In the genomic region with DNA sequence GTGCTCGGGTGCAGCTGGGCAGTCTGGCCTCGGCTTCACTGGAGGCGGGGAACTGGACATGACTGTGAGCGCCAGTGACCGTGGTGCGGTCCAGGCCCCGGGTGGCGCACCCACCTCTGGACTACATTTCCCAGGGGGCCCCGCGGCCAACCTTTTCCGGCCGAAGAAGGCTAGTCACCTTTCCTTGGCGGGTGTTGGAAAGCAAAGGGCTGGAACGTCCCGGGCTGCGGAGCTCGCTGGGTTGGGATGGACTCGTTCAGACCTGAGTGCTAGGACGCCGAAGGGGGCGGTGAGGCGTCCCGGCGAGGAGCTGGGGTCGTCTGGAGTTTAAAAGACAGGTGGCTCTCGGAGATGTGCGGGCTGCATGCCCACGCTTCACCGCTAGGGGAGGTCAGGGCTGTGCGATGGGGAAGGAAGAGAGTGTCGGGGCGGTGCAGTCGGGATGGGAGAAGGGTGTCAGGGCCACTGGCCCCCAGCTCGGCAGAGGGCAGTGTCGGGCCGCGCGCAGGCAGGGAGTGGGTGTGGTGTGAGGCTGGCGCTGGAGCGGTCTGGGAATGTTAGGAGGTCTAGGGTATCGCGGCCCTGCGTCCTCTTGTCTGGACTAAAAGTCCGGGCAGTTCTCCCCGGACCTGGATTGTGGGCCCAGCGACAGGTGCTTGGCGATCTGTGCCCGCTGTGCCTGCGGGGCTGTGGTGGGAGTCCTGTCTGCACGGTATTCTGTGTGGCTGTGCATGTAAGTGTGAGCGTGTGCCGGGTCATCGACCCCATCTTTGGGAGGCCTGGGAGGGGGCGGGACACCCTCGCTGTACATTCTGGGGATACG, we compare ENCODE assay signal across 8 cellular contexts. TPM values are rescaled to one million over a fixed set of nuclear protein-coding genes. Genes with fewer than 3 reads are reported as not detected.
DNase-seq lines count a peak whose midpoint lies in the region; ATAC-seq, FAIRE-seq and TF ChIP-seq lines count a peak whose summit lies in the region.

No MANE protein-coding gene starts in this region.

- H3K27me3 ChIP-seq in HL-60 (ENCODE audit: insufficient read depth, poor library complexity, severe bottlenecking): no peaks in the 10 kb centered on the region

- no peaks in the 10 kb centered on the region for H3K9me3 ChIP-seq in kidney (ENCODE audit: control insufficient read depth in 1 of 2, low read length in 2 of 2)

- intact Hi-C loops in kidney (cut with DNase I): no loop called here

- peak overlapping the region; percentile 77 to 81 for H3K9ac ChIP-seq in kidney (ENCODE audit: low read length in 2 of 2)

- H3K4me3 ChIP-seq in GM12864 (ENCODE audit: low read depth, low read length) (peak overlapping the region; percentile 56), HL-60 (replicated peaks; ENCODE audit: insufficient read depth, low read length) (peak overlapping the region; percentile 36), kidney (ENCODE audit: low read length in 2 of 2) (peak overlapping the region; percentile 85 to 95)

- peaks cover 0 to 2% of the 10 kb centered on the region in 2 donors for H3K36me3 ChIP-seq in kidney (ENCODE audit: control insufficient read depth in 1 of 2, insufficient read depth in 2 of 2, low read length in 2 of 2)

- H3K4me1 ChIP-seq in kidney (ENCODE audit: control insufficient read depth in 1 of 2, insufficient read depth in 1 of 2, low read depth in 1 of 2, low read length in 2 of 2): peaks cover 0 to 9% of the 10 kb centered on the region in 2 donors

- peak; percentile 51 for DNase-seq in GM12864 (ENCODE audit: low read depth)
- DNase-seq in HL-60 (ENCODE audit: low read depth in 1 of 2, low spot score in 1 of 2): peak; percentile 5 to 86
- DNase-seq in activated CD4-positive, alpha-beta T cell treated with anti-CD3 and anti-CD28 coated beads for 1 hour: peak; percentile 61
- peak; percentile 84 for DNase-seq in cerebellar cortex (ENCODE audit: low spot score)
- peak; percentile 95 for DNase-seq in kidney
- peak; percentile 72 for DNase-seq in stimulated activated CD4-positive, alpha-beta T cell treated with anti-CD3 and anti-CD28 coated beads, Interleukin-1b, Interleukin-23, amount 100 ng/mL, for 48 hours
- DNase-seq in HEK293T (ENCODE audit: extremely low spot score): no peak

- H3K27ac ChIP-seq in HL-60 (replicated peaks) (peak overlapping the region; percentile 50), kidney (ENCODE audit: low read depth in 2 of 2, low read length in 2 of 2) (peak overlapping the region; percentile 85 to 87)

- POLR2A ChIA-PET in HEK293T (lab: Yijun Ruan, JAX): no interaction called here

- CTCF ChIA-PET in HEK293T (lab: Yijun Ruan, JAX): no interaction called here

- no peak for ATAC-seq in GM18502 (IDR thresholded peaks at IDR 0.05; ENCODE audit: poor library complexity, unreplicated experiment)

- FAIRE-seq in kidney (lab: Jason Lieb, UNC): no peak

- peak; percentile 98 for TF ChIP-seq CTCF in GM12864 (IDR thresholded peaks at IDR 0.05; ENCODE audit: low read depth, low read length, missing control alignments)
- peak; percentile 41 for TF ChIP-seq CTCF in HL-60 (IDR thresholded peaks at IDR 0.05; ENCODE audit: insufficient read depth, low read length)
- TF ChIP-seq CTCF in kidney (IDR thresholded peaks at IDR 0.05; ENCODE audit: borderline replicate concordance, extremely low read depth, insufficient read depth): peak; percentile 55

TF ChIP-seq in HEK293T, 16 proteins besides CTCF, POLR2A, EP300 and RAD21:
- TF ChIP-seq HDGF (IDR thresholded peaks at IDR 0.05; ENCODE audit: borderline replicate concordance) (no peak), L3MBTL2 (conservative IDR thresholded peaks at IDR 0.05) (no peak), ARNT (IDR thresholded peaks at IDR 0.05) (no peak), ZNF384 (IDR thresholded peaks at IDR 0.05) (no peak), BHLHE40 (IDR thresholded peaks at IDR 0.05; ENCODE audit: borderline replicate concordance) (no peak), CTBP1 (IDR thresholded peaks at IDR 0.05; ENCODE audit: borderline replicate concordance) (no peak), FOXM1 (IDR thresholded peaks at IDR 0.05; ENCODE audit: borderline replicate concordance) (no peak)

RNA-seq across cellular contexts. Expression of a gene that starts 57.1 kb away (rescaled TPM):
- 13.1 TPM for total RNA-seq in kidney
- polyA plus RNA-seq in kidney (ENCODE audit: insufficient read depth, low read depth, low replicate concordance): 6.5 TPM

RNA-seq across cellular contexts. Expression of a gene that starts 57.1 kb away (rescaled TPM):
- 4.4 TPM for total RNA-seq in kidney
- 1.2 TPM for polyA plus RNA-seq in kidney (ENCODE audit: insufficient read depth, low read depth, low replicate concordance)

Comparison
In these comparisons a context has a peak if more than half of its experiments do, and no peak if none do; other contexts are left out.
1. H3K4me3 ChIP-seq: peak in every context shown above with its lines; median percentile 90 in kidney; 56 in GM12864; 36 in HL-60.
2. CTCF ChIP-seq: peak in every context shown above with its lines; median percentile 98 in GM12864; 55 in kidney; 41 in HL-60.